ENCODE assay signal across 1 cellular context in the genomic region with DNA sequence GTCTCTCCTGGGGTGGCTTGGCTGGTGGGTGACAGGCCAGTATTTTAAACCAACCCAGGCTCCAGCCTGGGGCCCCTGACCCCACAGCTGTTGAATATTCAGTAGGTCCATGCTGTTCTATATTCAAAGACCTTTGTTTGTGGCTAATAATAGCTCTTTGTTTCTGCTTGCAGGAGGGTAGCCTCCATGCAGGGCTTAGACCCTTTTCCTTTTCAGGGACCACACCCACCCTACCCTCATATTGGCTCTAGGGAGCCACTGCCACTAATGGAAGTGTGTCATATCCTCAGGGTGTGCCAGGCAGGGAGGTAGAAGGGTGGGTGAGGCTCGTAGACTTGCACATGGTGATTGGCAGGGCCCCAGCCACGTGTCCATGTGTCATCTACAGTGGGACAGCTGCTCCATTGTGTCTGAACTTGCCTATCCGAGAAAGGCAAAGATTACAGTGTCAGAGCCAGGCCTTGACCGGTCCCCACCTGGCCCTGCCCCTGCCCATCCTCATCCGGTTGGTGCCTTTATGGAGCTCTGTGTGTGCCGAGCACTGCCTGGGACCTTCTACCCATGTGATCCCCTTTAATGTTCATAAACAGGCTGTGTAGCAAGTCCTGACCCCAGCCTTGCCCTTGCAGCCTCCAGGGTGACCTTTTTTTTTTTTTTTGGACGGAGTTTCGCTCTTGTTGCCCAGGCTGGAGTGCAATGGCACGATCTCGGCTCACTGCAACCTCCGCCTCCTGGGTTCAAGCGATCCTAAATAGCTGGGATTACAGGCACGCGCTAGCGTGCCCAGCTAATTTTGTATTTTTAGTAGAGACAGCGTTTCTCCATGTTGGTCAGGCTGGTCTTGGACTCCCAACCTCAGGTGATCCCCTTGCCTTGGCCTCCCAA.
TF ChIP-seq lines count a peak whose summit lies in the region.

No MANE protein-coding gene starts in this region.

TF ChIP-seq in endothelial cell of umbilical vein, 7 proteins besides CTCF, POLR2A, EP300 and RAD21 (continued from another document):
- no peak for TF ChIP-seq EZH2 (IDR thresholded peaks at IDR 0.05; ENCODE audit: borderline replicate concordance, low read depth, low read length, severe bottlenecking)
